Comparison of ENCODE assay signal across 8 cellular contexts in genomic region chr4:165294907-165295306, GRCh38. TPM values are rescaled to one million over a fixed set of nuclear protein-coding genes. Genes with fewer than 3 reads are reported as not detected.
A peak's percentile ranks its signal among the peaks of the same experiment; 100 is the strongest.
DNase-seq lines count a peak whose midpoint lies in the region; ATAC-seq and FAIRE-seq lines count a peak whose summit lies in the region.

No MANE protein-coding gene starts in this region.

- ATAC-seq in GM18502 (IDR thresholded peaks at IDR 0.05; ENCODE audit: poor library complexity, unreplicated experiment) = peak; percentile 95
- peak; percentile 94 for ATAC-seq in GM21515 (IDR thresholded peaks at IDR 0.05; ENCODE audit: unreplicated experiment)
- ATAC-seq in HG03571 (IDR thresholded peaks at IDR 0.05; ENCODE audit: unreplicated experiment) = peak; percentile 93
- peak; percentile 30 for ATAC-seq in left lobe of liver

- in situ Hi-C loops in ACHN (cut with HindIII; ENCODE audit: low pct_ligation_motif_present, low pct_unique_long_range_greater_than_20kb, low sequenced_read_pairs) = no loop called here

- FAIRE-seq in frontal cortex (lab: Jason Lieb, UNC) = no peak

- DNase-seq in left lobe of liver (ENCODE audit: low spot score) (no peak), OCI-M1 (lab: John Stamatoyannopoulos, UW) (no peak), frontal cortex (ENCODE audit: low spot score in 2 of 2) (no peak), ACHN (no peak), NCI-H2196 treated with DMSO at 0.1 percent for 48 hours (lab: John Stamatoyannopoulos, UW; ENCODE audit: unreplicated experiment) (no peak)

RNA-seq across cellular contexts. Expression of gene MSMO1, which starts 32.6 kb away (rescaled TPM):
- total RNA-seq in left lobe of liver = 93.5 TPM
- total RNA-seq in frontal cortex = 705 TPM

Comparison
In these comparisons a context has a peak if more than half of its experiments do, and no peak if none do; other contexts are left out.
1. ATAC-seq: peak in every context shown above with its lines; median percentile 95 in GM18502; 94 in GM21515; 93 in HG03571; 30 in left lobe of liver.